Comparison of ENCODE assay signal across 1 cellular context in the genomic region with DNA sequence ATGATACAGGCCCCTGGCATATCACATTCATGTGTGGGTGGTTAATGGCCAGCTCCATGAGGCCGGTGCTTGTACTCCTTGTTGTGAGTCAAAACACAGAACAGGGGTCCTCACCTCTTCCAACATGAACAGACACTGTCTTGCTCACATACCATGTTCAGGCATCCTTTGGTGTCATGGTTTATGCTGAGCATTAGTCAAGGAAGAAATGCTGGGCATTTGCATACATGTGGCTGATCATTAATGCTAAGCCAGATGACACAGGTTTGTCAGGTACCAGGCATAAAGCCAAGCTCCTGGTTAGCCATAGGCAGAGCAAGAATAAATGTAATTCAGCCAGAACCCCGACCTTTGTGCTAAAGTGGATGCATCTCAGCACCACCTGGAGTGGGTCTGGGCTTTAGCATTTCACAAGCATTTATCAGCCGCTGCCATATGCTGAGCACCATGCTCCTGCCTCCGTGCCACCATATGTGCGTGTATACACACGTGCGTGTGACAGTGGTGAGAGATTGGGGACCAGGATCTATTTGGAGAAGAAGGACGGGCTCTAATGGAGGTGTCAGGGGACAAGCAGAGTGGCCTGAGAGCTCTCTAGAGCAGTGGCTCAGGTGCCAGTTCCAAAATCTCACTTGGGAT.
TF ChIP-seq lines count a peak whose summit lies in the region.

No MANE protein-coding gene starts in this region.

TF ChIP-seq in HCT116, 20 proteins besides CTCF, POLR2A, EP300 and RAD21 (continued from another document):
- TF ChIP-seq, protein P1, sequence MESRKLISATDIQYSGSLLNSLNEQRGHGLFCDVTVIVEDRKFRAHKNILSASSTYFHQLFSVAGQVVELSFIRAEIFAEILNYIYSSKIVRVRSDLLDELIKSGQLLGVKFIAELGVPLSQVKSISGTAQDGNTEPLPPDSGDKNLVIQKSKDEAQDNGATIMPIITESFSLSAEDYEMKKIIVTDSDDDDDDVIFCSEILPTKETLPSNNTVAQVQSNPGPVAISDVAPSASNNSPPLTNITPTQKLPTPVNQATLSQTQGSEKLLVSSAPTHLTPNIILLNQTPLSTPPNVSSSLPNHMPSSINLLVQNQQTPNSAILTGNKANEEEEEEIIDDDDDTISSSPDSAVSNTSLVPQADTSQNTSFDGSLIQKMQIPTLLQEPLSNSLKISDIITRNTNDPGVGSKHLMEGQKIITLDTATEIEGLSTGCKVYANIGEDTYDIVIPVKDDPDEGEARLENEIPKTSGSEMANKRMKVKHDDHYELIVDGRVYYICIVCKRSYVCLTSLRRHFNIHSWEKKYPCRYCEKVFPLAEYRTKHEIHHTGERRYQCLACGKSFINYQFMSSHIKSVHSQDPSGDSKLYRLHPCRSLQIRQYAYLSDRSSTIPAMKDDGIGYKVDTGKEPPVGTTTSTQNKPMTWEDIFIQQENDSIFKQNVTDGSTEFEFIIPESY (IDR thresholded peaks at IDR 0.05; ENCODE audit: extremely low read depth, insufficient replicate concordance, low read length), result no peak
- TF ChIP-seq, protein P2, sequence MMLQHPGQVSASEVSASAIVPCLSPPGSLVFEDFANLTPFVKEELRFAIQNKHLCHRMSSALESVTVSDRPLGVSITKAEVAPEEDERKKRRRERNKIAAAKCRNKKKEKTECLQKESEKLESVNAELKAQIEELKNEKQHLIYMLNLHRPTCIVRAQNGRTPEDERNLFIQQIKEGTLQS (IDR thresholded peaks at IDR 0.05), result no peak
